ENCODE assay signal across 9 cellular contexts in the genomic region with DNA sequence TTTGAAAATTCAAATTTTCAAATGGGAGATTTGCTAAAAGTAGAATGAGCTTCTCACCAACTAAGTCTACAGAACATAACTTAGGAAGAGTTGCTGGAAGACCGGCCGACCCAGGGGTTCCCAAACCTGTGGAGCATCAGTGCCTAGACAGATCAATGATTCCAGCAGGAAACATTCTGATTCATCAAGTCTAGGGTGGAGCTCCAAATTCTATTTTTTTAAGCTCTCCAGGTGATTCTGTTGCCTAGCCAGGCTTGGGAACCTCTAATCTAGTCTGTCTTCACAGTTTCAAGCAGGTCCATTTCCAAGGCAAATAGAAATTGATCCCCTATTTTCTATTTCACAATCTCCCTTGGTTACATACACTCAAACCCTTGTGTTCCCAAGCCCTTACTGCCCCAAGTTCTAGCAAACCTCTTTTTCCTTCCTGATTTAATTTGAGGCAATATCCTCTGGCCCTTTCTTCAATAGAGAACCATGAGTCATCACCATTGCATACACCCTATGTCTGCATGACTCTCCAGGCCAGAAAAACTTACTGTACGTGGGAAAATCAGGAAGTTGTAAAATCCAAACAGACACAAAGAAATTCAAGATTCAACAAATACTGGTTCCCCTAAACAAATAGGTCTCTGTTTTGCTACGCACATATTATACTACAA. TPM values are rescaled to one million over a fixed set of nuclear protein-coding genes. Genes with fewer than 3 reads are reported as not detected.
DNase-seq lines count a peak whose midpoint lies in the region; ATAC-seq and TF ChIP-seq lines count a peak whose summit lies in the region.
"Had no signal": no experiment of that assay in that cellular context is flagged by ENCODE, and none has a peak within 500 bp of the region (broad histone marks: within the 10 kb centered on the region; RNA-seq: fewer than 3 reads in every experiment).

No MANE protein-coding gene starts in this region.

- H3K4me3 ChIP-seq in PC-9 (peak overlapping the region; percentile 4; the same call in 1 of the 2 replicates), GM23338 (no peak overlapping the region)

- ATAC-seq in omental fat pad (ENCODE audit: low FRiP score) (peak; percentile 65), GM23338 (no peak)

- H3K9me3 ChIP-seq in PC-9 (ENCODE audit: insufficient read depth, low read depth), result no peaks in the 10 kb centered on the region

- peak overlapping the region; percentile 87 for H3K27ac ChIP-seq in PC-9
- no peak overlapping the region for H3K27ac ChIP-seq in GM23338 (ENCODE audit: low read depth)

- H3K79me2 ChIP-seq in PC-9 (ENCODE audit: low read depth) (peaks cover 61% of the 10 kb centered on the region), GM23338 (replicated peaks; ENCODE audit: insufficient read depth) (0 out of 2 replicates have a peak, but pooled peaks cover 4% of the 10 kb centered on the region)

- intact Hi-C loops in PC-9 (cut with micrococcal nuclease; ENCODE audit: unreplicated experiment), result no loop called here
- intact Hi-C loops in activated naive CD4-positive, alpha-beta T cell treated with anti-CD3 and anti-CD28 coated beads for 36 hours (cut with micrococcal nuclease), result no loop called here

- H3K9me2 ChIP-seq in PC-9 (ENCODE audit: insufficient read depth) (no peaks in the 10 kb centered on the region), GM23338 (ENCODE audit: insufficient read depth) (no peaks in the 10 kb centered on the region)

- peaks cover 67% of the 10 kb centered on the region for H3K4me1 ChIP-seq in PC-9 (replicated peaks; ENCODE audit: insufficient read depth)
- no peaks in the 10 kb centered on the region for H3K4me1 ChIP-seq in GM23338 (ENCODE audit: insufficient read depth)

- H3K36me3 ChIP-seq in PC-9 (ENCODE audit: low read depth) (0 out of 2 replicates have a peak, but pooled peaks cover 7% of the 10 kb centered on the region), GM23338 (ENCODE audit: insufficient read depth) (no peaks in the 10 kb centered on the region)

- H3K4me2 ChIP-seq in PC-9, result peak overlapping the region; percentile 58
- no peak overlapping the region for H3K4me2 ChIP-seq in GM23338

- H3K4me1 Mint-ChIP-seq in endothelial cell (ENCODE audit: unreplicated experiment) (peaks cover 6% of the 10 kb centered on the region), GM23338 (peaks cover 21% of the 10 kb centered on the region)
- H3K4me1 Mint-ChIP-seq in activated naive CD4-positive, alpha-beta T cell treated with anti-CD3 and anti-CD28 coated beads for 36 hours (ENCODE audit: low read depth), result peaks cover 44% of the 10 kb centered on the region

- peak; percentile 53 for DNase-seq in DMS53 treated with DMSO at 0.1 percent for 48 hours (lab: John Stamatoyannopoulos, UW; ENCODE audit: unreplicated experiment)
- DNase-seq in PC-9, result peak; percentile 12 to 90
- no peak for DNase-seq in endothelial cell (ENCODE audit: low spot score)
- DNase-seq in omental fat pad (ENCODE audit: low spot score), result no peak
- no peak for DNase-seq in GM23338 (ENCODE audit: low spot score)
- DNase-seq in stimulated activated CD4-positive, alpha-beta T cell treated with anti-CD3 and anti-CD28 coated beads, Interleukin-4, amount 100 ng/mL, for 4 hours, result no peak
- no peak for DNase-seq in activated naive CD4-positive, alpha-beta T cell treated with anti-CD3 and anti-CD28 coated beads for 36 hours
- no peak for DNase-seq in NCI-H345 treated with DMSO at 0.1 percent for 48 hours (lab: John Stamatoyannopoulos, UW; ENCODE audit: unreplicated experiment)
- DNase-seq: NCI-H510A had no signal

- no peaks in the 10 kb centered on the region for H3K27me3 ChIP-seq in PC-9 (ENCODE audit: insufficient read depth, low read depth)
- no peaks in the 10 kb centered on the region for H3K27me3 ChIP-seq in GM23338 (ENCODE audit: insufficient read depth)

- H3K27ac Mint-ChIP-seq in endothelial cell (ENCODE audit: unreplicated experiment) (peak overlapping the region; percentile 48), GM23338 (no peak overlapping the region)
- H3K27ac Mint-ChIP-seq in activated naive CD4-positive, alpha-beta T cell treated with anti-CD3 and anti-CD28 coated beads for 36 hours, result no peak overlapping the region

- BruUV-seq in PC-9 (replicated peaks; lab: Mats Ljungman, UMichigan), result no TSS peak

- H3K36me3 Mint-ChIP-seq in endothelial cell (ENCODE audit: low read depth, unreplicated experiment), result peaks cover 3% of the 10 kb centered on the region
- no peaks in the 10 kb centered on the region for H3K36me3 Mint-ChIP-seq in GM23338 (ENCODE audit: low read depth)
- peaks cover 10% of the 10 kb centered on the region for H3K36me3 Mint-ChIP-seq in activated naive CD4-positive, alpha-beta T cell treated with anti-CD3 and anti-CD28 coated beads for 36 hours (ENCODE audit: low read depth)

- no peaks in the 10 kb centered on the region for H4K20me1 ChIP-seq in PC-9 (ENCODE audit: insufficient read depth)
- H4K20me1 ChIP-seq in GM23338 (replicated peaks; ENCODE audit: insufficient read depth), result no peaks in the 10 kb centered on the region

- CTCF ChIA-PET in PC-9 (lab: Charles Lee), result no interaction called here
- CTCF ChIA-PET in activated naive CD4-positive, alpha-beta T cell treated with anti-CD3 and anti-CD28 coated beads for 36 hours (lab: Charles Lee), result interaction anchor here (0.9 kb wide), 1 partner anchor 12 kb away, joined by 3 read pairs; no protein-coding TSS in a partner anchor

- no peak overlapping the region for H3K4me3 Mint-ChIP-seq in endothelial cell (ENCODE audit: unreplicated experiment)
- no peak overlapping the region for H3K4me3 Mint-ChIP-seq in GM23338
- no peak overlapping the region for H3K4me3 Mint-ChIP-seq in activated naive CD4-positive, alpha-beta T cell treated with anti-CD3 and anti-CD28 coated beads for 36 hours

- H3K9me3 Mint-ChIP-seq in endothelial cell (ENCODE audit: unreplicated experiment) (no peaks in the 10 kb centered on the region), GM23338 (no peaks in the 10 kb centered on the region)
- no peaks in the 10 kb centered on the region for H3K9me3 Mint-ChIP-seq in activated naive CD4-positive, alpha-beta T cell treated with anti-CD3 and anti-CD28 coated beads for 36 hours

- POLR2A ChIA-PET in PC-9 (lab: Charles Lee; ENCODE audit: unreplicated experiment), result interaction anchor here (0.6 kb wide), 1 partner anchor 243 kb away, joined by 8 read pairs; no protein-coding TSS in a partner anchor

- no peaks in the 10 kb centered on the region for H3K27me3 Mint-ChIP-seq in endothelial cell (ENCODE audit: unreplicated experiment)
- peaks cover 2% of the 10 kb centered on the region for H3K27me3 Mint-ChIP-seq in GM23338 (ENCODE audit: insufficient read depth, low read depth, poor library complexity)
- no peaks in the 10 kb centered on the region for H3K27me3 Mint-ChIP-seq in activated naive CD4-positive, alpha-beta T cell treated with anti-CD3 and anti-CD28 coated beads for 36 hours (ENCODE audit: low read depth)

- H3F3A ChIP-seq in PC-9 (ENCODE audit: insufficient read depth, low read depth) (peaks cover 37% of the 10 kb centered on the region), GM23338 (replicated peaks; ENCODE audit: low read depth) (no peaks in the 10 kb centered on the region)

- TF ChIP-seq CTCF in PC-9 (conservative IDR thresholded peaks at IDR 0.05) (no peak), endothelial cell (IDR thresholded peaks at IDR 0.05; ENCODE audit: unreplicated experiment) (no peak), omental fat pad (IDR thresholded peaks at IDR 0.05) (no peak), GM23338 (conservative IDR thresholded peaks at IDR 0.05; ENCODE audit: low read depth in 2 of 2) (no peak)

- H2AFZ ChIP-seq in PC-9 (no peak overlapping the region), GM23338 (no peak overlapping the region)

TF ChIP-seq in GM23338, 12 proteins besides CTCF, POLR2A, EP300 and RAD21 (continues in another document):
- TF ChIP-seq EZH2 (IDR thresholded peaks at IDR 0.05; ENCODE audit: low read depth, unreplicated experiment) (no peak), JUNB (IDR thresholded peaks at IDR 0.05; ENCODE audit: unreplicated experiment) (no peak), ZNF331 (CRISPR knock-in tag; IDR thresholded peaks at IDR 0.05; ENCODE audit: low read depth) (no peak), NANOG (IDR thresholded peaks at IDR 0.05; ENCODE audit: borderline replicate concordance) (no peak), EZH2phosphoT487 (IDR thresholded peaks at IDR 0.05; ENCODE audit: unreplicated experiment) (no peak), ZNF114 (CRISPR knock-in tag; IDR thresholded peaks at IDR 0.05) (no peak)
- TF ChIP-seq, protein P1, sequence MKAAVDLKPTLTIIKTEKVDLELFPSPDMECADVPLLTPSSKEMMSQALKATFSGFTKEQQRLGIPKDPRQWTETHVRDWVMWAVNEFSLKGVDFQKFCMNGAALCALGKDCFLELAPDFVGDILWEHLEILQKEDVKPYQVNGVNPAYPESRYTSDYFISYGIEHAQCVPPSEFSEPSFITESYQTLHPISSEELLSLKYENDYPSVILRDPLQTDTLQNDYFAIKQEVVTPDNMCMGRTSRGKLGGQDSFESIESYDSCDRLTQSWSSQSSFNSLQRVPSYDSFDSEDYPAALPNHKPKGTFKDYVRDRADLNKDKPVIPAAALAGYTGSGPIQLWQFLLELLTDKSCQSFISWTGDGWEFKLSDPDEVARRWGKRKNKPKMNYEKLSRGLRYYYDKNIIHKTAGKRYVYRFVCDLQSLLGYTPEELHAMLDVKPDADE (IDR thresholded peaks at IDR 0.05), result no peak

RNA-seq across cellular contexts. Expression of a gene that starts 8.9 kb away (rescaled TPM):
- 35.6 and 42.7 TPM in 2 replicates for total RNA-seq in PC-9 (2021)
- total RNA-seq in endothelial cell (ENCODE audit: unreplicated experiment), result 18.7 TPM
- total RNA-seq in omental fat pad, result 10 to 100 TPM; 26.4 to 46.4 (median 36.1) TPM
- 8.2 and 9.1 TPM in 2 replicates for total RNA-seq in GM23338 (2014; rRNA removed; shearing (Covaris generic))
- polyA plus RNA-seq in GM23338 (2016; fragmentation: Nextera tagmentation; extraction: Ambion mirVana), result 3.9 and 4.8 TPM in 2 replicates
- 10 to 100 TPM in 1 of 2 experiments, 1 to 10 TPM in 1; 9.4 to 12.7 TPM for total RNA-seq in activated naive CD4-positive, alpha-beta T cell treated with anti-CD3 and anti-CD28 coated beads for 36 hours

Comparison
In these comparisons a context has a peak if more than half of its experiments do, and no peak if none do; other contexts are left out.
1. DNase-seq: peak in DMS53 treated with DMSO at 0.1 percent for 48 hours (single experiment) and PC-9 (2 of 2); none in endothelial cell (single experiment), omental fat pad (single experiment), GM23338 (single experiment), stimulated activated CD4-positive, alpha-beta T cell treated with anti-CD3 and anti-CD28 coated beads, Interleukin-4, amount 100 ng/mL, for 4 hours (0 of 2), activated naive CD4-positive, alpha-beta T cell treated with anti-CD3 and anti-CD28 coated beads for 36 hours (single experiment) and NCI-H345 treated with DMSO at 0.1 percent for 48 hours (single experiment).